In genomic region chr16:75789237-75789636, GRCh38 we compare ENCODE assay signal across 8 cellular contexts.
DNase-seq lines count a peak whose midpoint lies in the region; ATAC-seq and TF ChIP-seq lines count a peak whose summit lies in the region.

No MANE protein-coding gene starts in this region.

- peaks cover 19% of the 10 kb centered on the region for H3K4me1 ChIP-seq in OCI-LY7 (ENCODE audit: insufficient read depth, low read length, poor library complexity, severe bottlenecking)

- no peak overlapping the region for H3K4me3 ChIP-seq in OCI-LY7 (ENCODE audit: low read depth, low read length, poor library complexity, severe bottlenecking)

- TF ChIP-seq CTCF in OCI-LY7 (conservative IDR thresholded peaks at IDR 0.05; ENCODE audit: low read length) = peak; percentile 97

- DNase-seq in G401 (ENCODE audit: low spot score) (peak; percentile 73), HT-29 (ENCODE audit: low spot score) (peak; percentile 58), OCI-LY7 (ENCODE audit: low spot score) (peak; percentile 70), dedifferentiated amniotic fluid mesenchymal stem cell (ENCODE audit: extremely low spot score) (peak; percentile 43), midbrain (lab: John Stamatoyannopoulos, UW) (peak; percentile 75), T-helper 9 cell (no peak), NCI-H1048 (lab: John Stamatoyannopoulos, UW) (no peak)

- no peak overlapping the region for H3K4me2 ChIP-seq in OCI-LY7 (ENCODE audit: low read length)

- H3K27ac ChIP-seq in OCI-LY7 (ENCODE audit: low read depth, low read length, poor library complexity, severe bottlenecking) = no peak overlapping the region

- H4K20me1 ChIP-seq in OCI-LY7 (ENCODE audit: insufficient read depth, low read length) = no peaks in the 10 kb centered on the region

- no peak overlapping the region for H2AFZ ChIP-seq in OCI-LY7 (ENCODE audit: low read length)

- peak; percentile 76 for ATAC-seq in GM21360 (IDR thresholded peaks at IDR 0.05; ENCODE audit: unreplicated experiment)

- POLR2A ChIA-PET in OCI-LY7 (lab: Charles Lee) = no interaction called here

- H3K9me3 ChIP-seq in OCI-LY7 (ENCODE audit: low read length) = no peaks in the 10 kb centered on the region

- H3K79me2 ChIP-seq in OCI-LY7 (ENCODE audit: insufficient read depth, low read depth, low read length) = no peaks in the 10 kb centered on the region

- BruUV-seq in OCI-LY7 (replicated peaks; lab: Mats Ljungman, UMichigan) = no TSS peak

- no peaks in the 10 kb centered on the region for H3K36me3 ChIP-seq in OCI-LY7 (ENCODE audit: insufficient read depth, low read length)

- in situ Hi-C loops in G401 (cut with HindIII; ENCODE audit: low sequenced_read_pairs) = no loop called here

- CTCF ChIA-PET in OCI-LY7 (lab: Charles Lee; ENCODE audit: unreplicated experiment) = no interaction called here

- no peaks in the 10 kb centered on the region for H3K9me2 ChIP-seq in OCI-LY7 (ENCODE audit: insufficient read depth, low read length)

- intact Hi-C loops in OCI-LY7 (cut with micrococcal nuclease; ENCODE audit: unreplicated experiment) = loop anchor here (5.0 to 10.0 kb wide), 2 partner anchors 856 to 1383 kb away; no protein-coding TSS in a partner anchor

Comparison
In these comparisons a context has a peak if more than half of its experiments do, and no peak if none do; other contexts are left out.
1. DNase-seq: peak in G401 (single experiment), HT-29 (single experiment), OCI-LY7 (single experiment), dedifferentiated amniotic fluid mesenchymal stem cell (single experiment) and midbrain (single experiment); none in T-helper 9 cell (single experiment) and NCI-H1048 (single experiment).